ENCODE assay signal across 3 cellular contexts in the genomic region with DNA sequence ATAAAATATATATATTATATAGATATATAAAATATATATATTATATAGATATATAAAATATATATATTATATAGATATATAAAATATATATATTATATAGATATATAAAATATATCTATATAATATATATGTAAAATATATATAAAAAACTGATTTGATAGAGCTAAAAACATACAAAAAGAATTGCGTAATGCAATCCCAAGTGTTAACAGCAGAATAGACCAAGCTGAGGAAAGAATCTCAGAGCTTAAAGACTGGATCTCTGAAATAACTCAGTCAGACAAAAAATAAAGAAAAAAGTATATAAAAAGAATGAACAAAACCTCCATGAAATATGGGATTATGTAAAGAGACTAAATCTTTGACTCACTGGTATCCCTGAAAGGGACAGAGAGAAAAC.
A peak's percentile ranks its signal among the peaks of the same experiment; 100 is the strongest.
TF ChIP-seq lines count a peak whose summit lies in the region.

No MANE protein-coding gene starts in this region.

TF ChIP-seq in IMR-90, 13 proteins besides CTCF, POLR2A, EP300 and RAD21:
- peak; percentile 59 for TF ChIP-seq CEBPB (IDR thresholded peaks at IDR 0.05; ENCODE audit: low read depth, low read length)
TF ChIP-seq in IMR-90: peak in this region for 1; not testable (repeated sequence) for 12.

TF ChIP-seq in H1, 55 proteins besides CTCF, POLR2A, EP300 and RAD21:
- TF ChIP-seq CEBPB (IDR thresholded peaks at IDR 0.05; ENCODE audit: low read depth, low read length): peak; percentile 30; the same call in 1 of the 2 replicates

TF ChIP-seq in HepG2, 621 proteins besides CTCF, POLR2A, EP300 and RAD21:
- peak; percentile 65; the same call in 1 of the 2 replicates for TF ChIP-seq CEBPB (IDR thresholded peaks at IDR 0.05; ENCODE audit: borderline replicate concordance, low read depth, low read length)
